2 cellular contexts compared by ENCODE assay signal in genomic region chr2:170885130-170885791, GRCh38.
TF ChIP-seq lines count a peak whose summit lies in the region.

No MANE protein-coding gene starts in this region.

TF ChIP-seq in HCT116, 20 proteins besides CTCF, POLR2A, EP300 and RAD21:
- no peak for TF ChIP-seq EZH2 (IDR thresholded peaks at IDR 0.05)

TF ChIP-seq in K562, 482 proteins besides CTCF, POLR2A, EP300 and RAD21:
- no peak for TF ChIP-seq CREB1 (IDR thresholded peaks at IDR 0.05)
- TF ChIP-seq CREB1 (CRISPR knock-in tag; IDR thresholded peaks at IDR 0.05), result no peak
- peak; percentile 36; the same call in 1 of the 2 replicates for TF ChIP-seq FOSL1 (tag; conservative IDR thresholded peaks at IDR 0.05)
